In the genomic region with DNA sequence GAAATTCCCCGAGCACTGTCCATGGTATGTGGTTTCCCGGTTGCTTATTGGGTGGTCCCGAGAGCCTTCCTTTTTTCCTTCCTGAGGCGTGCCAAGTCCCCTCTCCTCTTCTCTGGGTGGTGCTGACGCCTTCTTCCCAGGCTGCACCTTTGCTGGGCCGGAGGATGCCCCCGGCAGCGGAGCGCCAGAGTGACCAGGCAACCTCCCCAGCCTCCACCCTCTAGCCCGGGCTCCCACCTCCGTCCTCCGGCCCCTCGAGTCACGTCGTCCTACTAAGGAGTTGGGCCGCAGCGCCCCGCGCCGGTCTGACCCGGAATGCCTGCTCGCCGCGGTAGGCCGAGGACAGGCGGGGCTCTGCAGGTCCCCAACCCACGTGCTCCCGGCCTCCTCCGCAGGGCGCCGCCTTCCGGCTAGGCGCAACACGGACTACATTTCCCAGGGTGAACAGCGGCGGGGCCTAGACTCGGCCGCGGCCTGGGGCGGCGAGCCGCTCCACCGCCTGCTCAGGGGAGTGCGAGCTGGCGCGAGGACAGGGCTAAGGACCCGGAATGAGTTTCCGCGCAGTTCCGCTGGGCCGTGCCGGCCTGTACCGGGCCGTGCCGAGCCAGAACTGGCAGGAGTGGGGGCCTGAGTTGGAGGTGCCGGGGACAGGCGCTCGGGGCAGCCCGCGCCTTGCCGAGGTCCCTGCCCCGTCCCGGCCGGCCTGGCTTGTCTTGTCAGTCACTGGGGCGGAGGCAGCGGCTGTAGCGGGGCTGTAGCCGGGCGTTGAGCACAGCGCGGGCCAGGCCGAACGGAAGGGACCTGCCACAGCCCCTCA, we compare ENCODE assay signal across 8 cellular contexts. TPM values are rescaled to one million over a fixed set of nuclear protein-coding genes. Genes with fewer than 3 reads are reported as not detected.
DNase-seq lines count a peak whose midpoint lies in the region; ATAC-seq lines count a peak whose summit lies in the region.

A gene with protein sequence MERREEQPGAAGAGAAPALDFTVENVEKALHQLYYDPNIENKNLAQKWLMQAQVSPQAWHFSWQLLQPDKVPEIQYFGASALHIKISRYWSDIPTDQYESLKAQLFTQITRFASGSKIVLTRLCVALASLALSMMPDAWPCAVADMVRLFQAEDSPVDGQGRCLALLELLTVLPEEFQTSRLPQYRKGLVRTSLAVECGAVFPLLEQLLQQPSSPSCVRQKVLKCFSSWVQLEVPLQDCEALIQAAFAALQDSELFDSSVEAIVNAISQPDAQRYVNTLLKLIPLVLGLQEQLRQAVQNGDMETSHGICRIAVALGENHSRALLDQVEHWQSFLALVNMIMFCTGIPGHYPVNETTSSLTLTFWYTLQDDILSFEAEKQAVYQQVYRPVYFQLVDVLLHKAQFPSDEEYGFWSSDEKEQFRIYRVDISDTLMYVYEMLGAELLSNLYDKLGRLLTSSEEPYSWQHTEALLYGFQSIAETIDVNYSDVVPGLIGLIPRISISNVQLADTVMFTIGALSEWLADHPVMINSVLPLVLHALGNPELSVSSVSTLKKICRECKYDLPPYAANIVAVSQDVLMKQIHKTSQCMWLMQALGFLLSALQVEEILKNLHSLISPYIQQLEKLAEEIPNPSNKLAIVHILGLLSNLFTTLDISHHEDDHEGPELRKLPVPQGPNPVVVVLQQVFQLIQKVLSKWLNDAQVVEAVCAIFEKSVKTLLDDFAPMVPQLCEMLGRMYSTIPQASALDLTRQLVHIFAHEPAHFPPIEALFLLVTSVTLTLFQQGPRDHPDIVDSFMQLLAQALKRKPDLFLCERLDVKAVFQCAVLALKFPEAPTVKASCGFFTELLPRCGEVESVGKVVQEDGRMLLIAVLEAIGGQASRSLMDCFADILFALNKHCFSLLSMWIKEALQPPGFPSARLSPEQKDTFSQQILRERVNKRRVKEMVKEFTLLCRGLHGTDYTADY (plus strand): TSS at position 707 of the 817 bp plus-strand sequence. CDS start 651 bp downstream, outside the sequence.

- H3K27ac ChIP-seq in right cardiac atrium (ENCODE audit: low read length) (peak within 1 kb of the TSS; percentile 65), rectal smooth muscle tissue (ENCODE audit: low read depth, low read length) (peak within 1 kb of the TSS; percentile 99), aorta (ENCODE audit: low read depth in 1 of 2, low read length in 2 of 2) (peak within 1 kb of the TSS; percentile 71 to 80)

- H3K9me3 ChIP-seq in right cardiac atrium (ENCODE audit: control insufficient read depth, low read length) (no peaks in the 10 kb centered on the region), aorta (ENCODE audit: control insufficient read depth, low read length) (no peaks in the 10 kb centered on the region)

- peak within 1 kb of the TSS; percentile 94 for H3K9ac ChIP-seq in rectal smooth muscle tissue (ENCODE audit: low read length)

- H3K27me3 ChIP-seq in right cardiac atrium (ENCODE audit: control insufficient read depth, insufficient read depth) (no peaks in the 10 kb centered on the region), rectal smooth muscle tissue (ENCODE audit: control insufficient read depth, insufficient read depth, low read length) (no peaks in the 10 kb centered on the region), aorta (ENCODE audit: control insufficient read depth in 1 of 2, insufficient read depth in 2 of 2, low read length in 1 of 2) (no peaks in the 10 kb centered on the region)

- no peaks in the 10 kb centered on the region for H3K4me1 ChIP-seq in right cardiac atrium (ENCODE audit: control insufficient read depth, insufficient read depth, low read length)
- H3K4me1 ChIP-seq in rectal smooth muscle tissue (ENCODE audit: control insufficient read depth, insufficient read depth, low read length): peaks cover 23% of the 10 kb centered on the region
- H3K4me1 ChIP-seq in aorta (ENCODE audit: control insufficient read depth in 1 of 2, insufficient read depth in 2 of 2, low read length in 2 of 2): no peaks in the 10 kb centered on the region

- ATAC-seq in GM18498 (IDR thresholded peaks at IDR 0.05; ENCODE audit: unreplicated experiment) (peak; percentile 94), HG02885 (IDR thresholded peaks at IDR 0.05; ENCODE audit: poor library complexity, unreplicated experiment) (peak; percentile 92), right cardiac atrium (peak; percentile 97 to 98), aorta (ENCODE audit: low FRiP score) (peak; percentile 98)

- H3K36me3 ChIP-seq in rectal smooth muscle tissue (ENCODE audit: control insufficient read depth, insufficient read depth, low read length): peaks cover 11% of the 10 kb centered on the region
- no peaks in the 10 kb centered on the region for H3K36me3 ChIP-seq in aorta (ENCODE audit: control insufficient read depth in 1 of 2, insufficient read depth in 2 of 2, low read length in 1 of 2)

- peak; percentile 75 for DNase-seq in NCI-H1694 (lab: John Stamatoyannopoulos, UW)
- DNase-seq in T-helper 2 cell: peak; percentile 81 to 98 (median 93)
- peak; percentile 72 to 98 (median 95) for DNase-seq in anterior cingulate cortex (lab: John Stamatoyannopoulos, UW)
- DNase-seq in right cardiac atrium: peak; percentile 95 to 98 (median 98)
- DNase-seq in aorta: peak; percentile 97 to 99

- WGBS in right cardiac atrium: under 1% methylated on average over 73 of the region's 73 CpGs
- 0% methylated on average over 53 to 73 of the region's 73 CpGs for WGBS in aorta, 2 donors

- H3K4me3 ChIP-seq in right cardiac atrium (ENCODE audit: low read length): peak within 1 kb of the TSS; percentile 57
- H3K4me3 ChIP-seq in rectal smooth muscle tissue (ENCODE audit: low read length): peak within 1 kb of the TSS; percentile 100
- H3K4me3 ChIP-seq in aorta (ENCODE audit: low read length in 2 of 2): peak within 1 kb of the TSS; percentile 59 to 73

- intact Hi-C loops in right cardiac atrium (cut with DNase I): no loop called here
- intact Hi-C loops in aorta (cut with DNase I): loop anchor here in 1 of 2 donors (1.0 to 10.0 kb wide), 2 partner anchors 23 to 412 kb away; a partner anchor contains a TSS

RNA-seq across cellular contexts. Expression of the gene that starts here (rescaled TPM):
- 10 to 100 TPM; 25.5 to 31.2 (median 29.2) TPM for total RNA-seq in right cardiac atrium
- polyA plus RNA-seq in right cardiac atrium: 18.6 TPM
- 10 to 100 TPM; 19.4 to 22.5 TPM for total RNA-seq in aorta
- 10 to 100 TPM in 1 of 2 donors, 1 to 10 TPM in 1; 9.8 to 29.2 TPM for polyA plus RNA-seq in aorta

Comparison
In these comparisons a context has a peak if more than half of its experiments do, and no peak if none do; other contexts are left out.
1. Peak in every context shown above with its lines: DNase-seq, ATAC-seq, H3K4me3 ChIP-seq and H3K27ac ChIP-seq.